8 cellular contexts compared by ENCODE assay signal in the genomic region with DNA sequence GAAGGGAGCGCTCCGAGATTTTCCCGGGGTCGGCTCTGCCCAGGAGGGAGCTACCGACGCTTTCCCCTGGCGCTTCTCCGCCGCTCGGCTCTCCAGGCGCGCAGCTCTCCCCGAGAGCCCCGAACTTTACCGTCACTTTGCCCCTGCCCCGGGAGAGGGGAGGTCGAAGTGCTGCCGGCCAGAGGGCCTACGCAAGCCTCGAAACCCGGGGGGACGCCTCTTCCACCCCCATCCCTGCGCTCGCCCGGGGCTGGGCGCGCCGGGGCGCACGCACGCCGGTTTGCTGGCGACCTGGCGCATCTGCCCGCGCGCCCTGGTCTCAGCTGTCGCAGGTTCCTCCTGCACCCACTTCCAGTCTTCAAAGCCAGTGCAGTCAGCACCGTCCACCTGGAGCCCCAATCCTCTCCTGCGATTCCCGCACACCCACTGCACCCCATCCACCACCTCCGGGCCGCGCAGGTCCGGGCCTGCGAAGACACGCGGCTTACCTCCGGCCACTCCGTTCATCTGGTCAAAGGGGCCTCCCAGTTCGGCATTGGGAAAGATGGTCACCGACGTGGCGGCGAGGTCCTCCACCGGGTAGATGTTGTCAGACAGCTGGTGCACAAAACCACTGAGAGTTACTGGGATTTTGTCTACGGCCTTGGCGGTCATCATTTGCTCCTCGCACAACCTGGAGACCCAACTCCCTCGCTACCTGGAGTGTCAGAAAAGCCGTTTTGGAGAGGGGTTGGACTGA. TPM values are rescaled to one million over a fixed set of nuclear protein-coding genes. Genes with fewer than 3 reads are reported as not detected.
DNase-seq lines count a peak whose midpoint lies in the region; ATAC-seq and TF ChIP-seq lines count a peak whose summit lies in the region.

No MANE protein-coding gene starts in this region.

- TF ChIP-seq RAD21 in SK-N-SH (IDR thresholded peaks at IDR 0.05; ENCODE audit: low read length): no peak

- no peak for TF ChIP-seq CTCF in SK-N-SH (IDR thresholded peaks at IDR 0.05)

- CTCF ChIA-PET in SK-N-SH (lab: Yijun Ruan, JAX): interaction anchor here (0.7 to 4.2 kb wide), 7 partner anchors 9 to 269 kb away, joined by 3 to 42 read pairs (median 4); no protein-coding TSS in a partner anchor
- CTCF ChIA-PET in activated naive CD4-positive, alpha-beta T cell treated with anti-CD3 and anti-CD28 coated beads for 36 hours (lab: Charles Lee): interaction anchor here (1.3 to 4.4 kb wide), 7 partner anchors 16 to 205 kb away, joined by 3 to 49 read pairs (median 9); no protein-coding TSS in a partner anchor

- intact Hi-C loops in activated naive CD4-positive, alpha-beta T cell treated with anti-CD3 and anti-CD28 coated beads for 36 hours (cut with micrococcal nuclease): loop anchor here (1.0 to 5.0 kb wide), 26 partner anchors 11 to 911 kb away; a partner anchor contains a TSS
- intact Hi-C loops in right cardiac atrium (cut with DNase I): loop anchor here (5.0 to 10.0 kb wide), 5 partner anchors 53 to 899 kb away; no protein-coding TSS in a partner anchor

- 5% methylated on average over 33 of the region's 61 CpGs for WGBS in SK-N-SH (ENCODE audit: low lambda C conversion rate)
- WGBS in right cardiac atrium: 1% methylated on average over 61 of the region's 61 CpGs

- no peaks in the 10 kb centered on the region for H3K9me3 ChIP-seq in SK-N-SH
- no peaks in the 10 kb centered on the region for H3K9me3 ChIP-seq in right cardiac atrium (ENCODE audit: control insufficient read depth, low read length)

- H3K27ac ChIP-seq in SK-N-SH (ENCODE audit: low read depth in 2 of 2, low read length in 1 of 2) (no peak overlapping the region), right cardiac atrium (ENCODE audit: low read length) (no peak overlapping the region)

- H3K36me3 ChIP-seq in SK-N-SH (replicated peaks in 1 of 2; ENCODE audit: control insufficient read depth in 1 of 2, insufficient read depth in 2 of 2, low read length in 1 of 2): peaks cover 0 to 2% of the 10 kb centered on the region in 2 experiments

- peak overlapping the region; percentile 95 for H3K4me3 Mint-ChIP-seq in activated naive CD4-positive, alpha-beta T cell treated with anti-CD3 and anti-CD28 coated beads for 36 hours

- no peak for TF ChIP-seq EP300 in SK-N-SH (IDR thresholded peaks at IDR 0.05; ENCODE audit: borderline replicate concordance in 1 of 2, low read depth in 1 of 2, low read length in 1 of 2)

- peaks cover 50% of the 10 kb centered on the region for H3K4me1 Mint-ChIP-seq in activated naive CD4-positive, alpha-beta T cell treated with anti-CD3 and anti-CD28 coated beads for 36 hours (ENCODE audit: low read depth)

- no peak overlapping the region for H3K9ac ChIP-seq in SK-N-SH

- H3K27me3 ChIP-seq in SK-N-SH (ENCODE audit: insufficient read depth) (peaks cover 41% of the 10 kb centered on the region), right cardiac atrium (ENCODE audit: control insufficient read depth, insufficient read depth) (no peaks in the 10 kb centered on the region)

- H4K20me1 ChIP-seq in SK-N-SH (ENCODE audit: insufficient read depth): no peaks in the 10 kb centered on the region

- H3K4me1 ChIP-seq in SK-N-SH (ENCODE audit: control insufficient read depth in 1 of 2, insufficient read depth in 2 of 2, low read depth in 1 of 2, low read length in 1 of 2) (peaks cover 12 to 28% of the 10 kb centered on the region in 2 experiments; a peak in 3 of 4 replicates), right cardiac atrium (ENCODE audit: control insufficient read depth, insufficient read depth, low read length) (peaks cover 1% of the 10 kb centered on the region)

- no peaks in the 10 kb centered on the region for H3K9me2 ChIP-seq in SK-N-SH

- H3K9me3 Mint-ChIP-seq in activated naive CD4-positive, alpha-beta T cell treated with anti-CD3 and anti-CD28 coated beads for 36 hours: no peaks in the 10 kb centered on the region

- peak overlapping the region; percentile 71 to 73 for H3K4me3 ChIP-seq in SK-N-SH (ENCODE audit: low read depth in 2 of 2, low read length in 1 of 2)
- peak overlapping the region; percentile 96 for H3K4me3 ChIP-seq in right cardiac atrium (ENCODE audit: low read length)
- H3K4me3 ChIP-seq in skeletal muscle cell (ENCODE audit: low read depth, low read length): peak overlapping the region; percentile 64

- H3K79me2 ChIP-seq in SK-N-SH (ENCODE audit: insufficient read depth): no peaks in the 10 kb centered on the region

- H3F3A ChIP-seq in SK-N-SH (replicated peaks; ENCODE audit: insufficient read depth): peaks cover 5% of the 10 kb centered on the region

- H3K4me2 ChIP-seq in SK-N-SH: peak overlapping the region; percentile 88

- H3K36me3 Mint-ChIP-seq in activated naive CD4-positive, alpha-beta T cell treated with anti-CD3 and anti-CD28 coated beads for 36 hours (ENCODE audit: low read depth): peaks cover 33% of the 10 kb centered on the region

- POLR2A ChIA-PET in SK-N-SH (lab: Yijun Ruan, JAX): interaction anchor here (1.6 kb wide), 1 partner anchor 11 kb away, joined by 8 read pairs; a partner anchor contains a TSS

- peak overlapping the region; percentile 98 for H3K27ac Mint-ChIP-seq in activated naive CD4-positive, alpha-beta T cell treated with anti-CD3 and anti-CD28 coated beads for 36 hours

- DNase-seq in SK-N-SH: peak; percentile 53
- DNase-seq in activated naive CD4-positive, alpha-beta T cell treated with anti-CD3 and anti-CD28 coated beads for 36 hours: peak; percentile 32
- DNase-seq in right cardiac atrium: peak in 2 of 3 donors; percentile 61 to 62
- no peak for DNase-seq in skeletal muscle cell (ENCODE audit: low read depth)
- no peak for DNase-seq in NCI-H2227 (lab: John Stamatoyannopoulos, UW; ENCODE audit: unreplicated experiment)
- DNase-seq in NOMO-1 treated with DMSO at 0.1 percent for 48 hours (lab: John Stamatoyannopoulos, UW; ENCODE audit: unreplicated experiment): no peak
- no peak for DNase-seq in hypothalamus (lab: John Stamatoyannopoulos, UW)

- peaks cover 9% of the 10 kb centered on the region for H3K27me3 Mint-ChIP-seq in activated naive CD4-positive, alpha-beta T cell treated with anti-CD3 and anti-CD28 coated beads for 36 hours (ENCODE audit: low read depth)

- ATAC-seq in SK-N-SH treated with all-trans-retinoic acid at 6 μM for 48 hours (no peak), right cardiac atrium (no peak)

- H2AFZ ChIP-seq in SK-N-SH (ENCODE audit: low read depth): 0 out of 2 replicates have a peak overlapping the region, but pooled peaks have one; percentile 7

TF ChIP-seq in SK-N-SH, 30 proteins besides CTCF, POLR2A, EP300 and RAD21 (continues in another document):
- TF ChIP-seq, protein P1, sequence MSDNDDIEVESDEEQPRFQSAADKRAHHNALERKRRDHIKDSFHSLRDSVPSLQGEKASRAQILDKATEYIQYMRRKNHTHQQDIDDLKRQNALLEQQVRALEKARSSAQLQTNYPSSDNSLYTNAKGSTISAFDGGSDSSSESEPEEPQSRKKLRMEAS (IDR thresholded peaks at IDR 0.05; ENCODE audit: low read depth): 0 out of 2 replicates have a peak, but pooled peaks have one; percentile 16

TF ChIP-seq in SK-N-SH treated with all-trans-retinoic acid at 6 μM for 48 hours, 23 proteins besides CTCF, POLR2A, EP300 and RAD21 (continues in another document):
- no peak for TF ChIP-seq ARNTL (CRISPR knock-in tag; IDR thresholded peaks at IDR 0.05; ENCODE audit: borderline replicate concordance, low read depth)
- TF ChIP-seq, protein P2, sequence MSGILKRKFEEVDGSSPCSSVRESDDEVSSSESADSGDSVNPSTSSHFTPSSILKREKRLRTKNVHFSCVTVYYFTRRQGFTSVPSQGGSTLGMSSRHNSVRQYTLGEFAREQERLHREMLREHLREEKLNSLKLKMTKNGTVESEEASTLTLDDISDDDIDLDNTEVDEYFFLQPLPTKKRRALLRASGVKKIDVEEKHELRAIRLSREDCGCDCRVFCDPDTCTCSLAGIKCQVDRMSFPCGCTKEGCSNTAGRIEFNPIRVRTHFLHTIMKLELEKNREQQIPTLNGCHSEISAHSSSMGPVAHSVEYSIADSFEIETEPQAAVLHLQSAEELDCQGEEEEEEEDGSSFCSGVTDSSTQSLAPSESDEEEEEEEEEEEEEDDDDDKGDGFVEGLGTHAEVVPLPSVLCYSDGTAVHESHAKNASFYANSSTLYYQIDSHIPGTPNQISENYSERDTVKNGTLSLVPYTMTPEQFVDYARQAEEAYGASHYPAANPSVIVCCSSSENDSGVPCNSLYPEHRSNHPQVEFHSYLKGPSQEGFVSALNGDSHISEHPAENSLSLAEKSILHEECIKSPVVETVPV (CRISPR knock-in tag; IDR thresholded peaks at IDR 0.05): no peak
- TF ChIP-seq RARB (CRISPR knock-in tag; IDR thresholded peaks at IDR 0.05): no peak
- TF ChIP-seq TOX (CRISPR knock-in tag; IDR thresholded peaks at IDR 0.05; ENCODE audit: borderline replicate concordance): no peak
- no peak for TF ChIP-seq ZNF8 (CRISPR knock-in tag; IDR thresholded peaks at IDR 0.05)
- no peak for TF ChIP-seq ZC3H10 (CRISPR knock-in tag; IDR thresholded peaks at IDR 0.05)
- no peak for TF ChIP-seq ISL1 (CRISPR knock-in tag; IDR thresholded peaks at IDR 0.05)

RNA-seq across cellular contexts. Expression of a gene that starts 0.6 kb away (rescaled TPM):
- polyA plus RNA-seq in SK-N-SH (2012; rRNA removed) (0.25 and 0.47 TPM in 2 replicates), right cardiac atrium (13.7 TPM)
- polyA plus RNA-seq in SK-N-SH (2012; cell fraction: cytosol; rRNA removed): 0.21 and 0.34 TPM in 2 replicates
- 0.33 and 0.73 TPM in 2 replicates for polyA plus RNA-seq in SK-N-SH (2012; cell fraction: nucleus; rRNA removed)
- 10 to 100 TPM; 18.5 to 21.4 TPM for total RNA-seq in activated naive CD4-positive, alpha-beta T cell treated with anti-CD3 and anti-CD28 coated beads for 36 hours
- total RNA-seq in right cardiac atrium: 1 to 10 TPM in 3 of 4 donors, under 1 TPM in 1; 0.54 to 4.7 (median 1.6) TPM

RNA-seq across cellular contexts. Expression of a gene that starts 11.0 kb away (rescaled TPM):
- polyA plus RNA-seq in SK-N-SH (2012; rRNA removed) (6.9 and 8.2 TPM in 2 replicates), right cardiac atrium (12.7 TPM)
- polyA plus RNA-seq in SK-N-SH (2012; cell fraction: cytosol; rRNA removed): 10.7 and 11.1 TPM in 2 replicates
- polyA plus RNA-seq in SK-N-SH (2012; cell fraction: nucleus; rRNA removed): 3.8 and 4.2 TPM in 2 replicates
- total RNA-seq in activated naive CD4-positive, alpha-beta T cell treated with anti-CD3 and anti-CD28 coated beads for 36 hours: 10 to 100 TPM; 24.9 to 26.2 TPM
- 10 to 100 TPM; 21.8 to 30.9 (median 25.5) TPM for total RNA-seq in right cardiac atrium

Comparison
In these comparisons a context has a peak if more than half of its experiments do, and no peak if none do; other contexts are left out.
1. DNase-seq: peak in SK-N-SH (single experiment), activated naive CD4-positive, alpha-beta T cell treated with anti-CD3 and anti-CD28 coated beads for 36 hours (single experiment) and right cardiac atrium (2 of 3); none in skeletal muscle cell (single experiment), NCI-H2227 (single experiment), NOMO-1 treated with DMSO at 0.1 percent for 48 hours (single experiment) and hypothalamus (0 of 51).
2. Peak in every context shown above with its lines, with median percentiles within 50 percentile points of each other: H3K4me3 ChIP-seq.